In the genomic region with DNA sequence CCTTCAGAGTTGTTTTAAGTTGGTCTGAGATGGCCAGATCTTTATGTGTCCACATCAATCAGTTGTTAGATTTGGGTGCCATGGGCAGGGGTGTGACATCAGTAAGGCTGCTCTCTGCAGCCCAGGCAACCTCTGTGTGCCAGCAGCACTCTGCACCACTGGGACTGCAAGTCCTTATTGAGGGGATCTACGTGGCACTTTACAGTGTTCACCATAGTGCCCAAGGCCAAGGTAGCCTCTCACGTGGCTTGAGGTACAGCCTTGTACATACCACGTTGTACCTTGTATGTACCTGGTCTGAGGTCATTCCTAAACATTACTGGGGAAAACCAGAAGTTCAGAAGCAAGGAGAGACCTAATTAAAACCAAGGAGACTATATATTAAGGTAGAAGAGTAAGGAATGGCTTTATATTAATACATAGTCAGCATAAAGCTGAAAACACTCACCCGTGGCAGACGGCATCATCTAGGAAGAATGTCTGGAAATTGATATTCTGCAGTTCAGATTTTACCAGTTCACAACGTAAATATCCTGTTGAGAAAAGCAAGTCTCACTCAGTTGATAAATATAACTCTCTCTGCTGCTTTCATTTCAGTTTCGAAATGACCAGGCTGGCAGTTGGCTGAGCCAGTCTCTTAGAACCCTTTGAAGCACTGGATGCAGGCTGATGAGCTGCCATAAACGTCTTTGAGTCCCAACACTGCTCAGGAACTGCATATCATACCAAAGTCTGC, we compare ENCODE assay signal across 1 cellular context.
TF ChIP-seq lines count a peak whose summit lies in the region.

No MANE protein-coding gene starts in this region.

TF ChIP-seq in GM12878, 131 proteins besides CTCF, POLR2A, EP300 and RAD21 (continued from another document and continues in another):
- TF ChIP-seq SMAD5 (IDR thresholded peaks at IDR 0.05; ENCODE audit: low read depth) (no peak), ZSCAN29 (IDR thresholded peaks at IDR 0.05) (no peak), TCF7 (IDR thresholded peaks at IDR 0.05; ENCODE audit: borderline replicate concordance) (no peak), NR2C2 (IDR thresholded peaks at IDR 0.05; ENCODE audit: borderline replicate concordance, control insufficient read depth, insufficient read length, low read depth) (no peak), TAF1 (IDR thresholded peaks at IDR 0.05; ENCODE audit: borderline replicate concordance, low read depth, low read length) (no peak), FOXK2 (IDR thresholded peaks at IDR 0.05) (no peak), MEF2A (IDR thresholded peaks at IDR 0.05; ENCODE audit: insufficient read depth, low read depth, low read length) (peak; percentile 80), ETV6 (conservative IDR thresholded peaks at IDR 0.05 in 1 of 2, IDR thresholded peaks at IDR 0.05 in 1 of 2; ENCODE audit: borderline replicate concordance in 1 of 2, low read depth in 1 of 2) (no peak), SP1 (IDR thresholded peaks at IDR 0.05; ENCODE audit: low read depth, low read length) (no peak), CREM (IDR thresholded peaks at IDR 0.05; ENCODE audit: low read depth) (peak; percentile 46; the same call in 1 of the 2 replicates), ATF7 (IDR thresholded peaks at IDR 0.05; ENCODE audit: low read depth) (no peak), JUNB (IDR thresholded peaks at IDR 0.05) (peak; percentile 87), PML (IDR thresholded peaks at IDR 0.05; ENCODE audit: low read length) (no peak), BCL11A (IDR thresholded peaks at IDR 0.05; ENCODE audit: low read depth, low read length) (0 out of 2 replicates have a peak, but pooled peaks have one; percentile 14), HCFC1 (IDR thresholded peaks at IDR 0.05; ENCODE audit: low read length) (no peak), GATAD2B (conservative IDR thresholded peaks at IDR 0.05; ENCODE audit: low read depth) (no peak), TBL1XR1 (IDR thresholded peaks at IDR 0.05; ENCODE audit: low read depth, low read length) (no peak), BMI1 (IDR thresholded peaks at IDR 0.05; ENCODE audit: borderline replicate concordance) (no peak), MYB (IDR thresholded peaks at IDR 0.05; ENCODE audit: borderline replicate concordance, low read depth, low read length) (no peak), FOXM1 (IDR thresholded peaks at IDR 0.05; ENCODE audit: low read depth, low read length) (peak; percentile 44; the same call in 1 of the 2 replicates), NFIC (IDR thresholded peaks at IDR 0.05; ENCODE audit: low read depth, low read length) (peak; percentile 46; the same call in 1 of the 2 replicates), SMARCA5 (IDR thresholded peaks at IDR 0.05) (no peak), MXI1 (IDR thresholded peaks at IDR 0.05; ENCODE audit: low read depth, low read length) (no peak), SMAD1 (IDR thresholded peaks at IDR 0.05; ENCODE audit: low read depth, partially characterized antibody) (no peak), CHD1 (IDR thresholded peaks at IDR 0.05; ENCODE audit: low read depth, low read length) (no peak), MTA2 (IDR thresholded peaks at IDR 0.05; ENCODE audit: low read depth) (no peak), EGR1 (IDR thresholded peaks at IDR 0.05; ENCODE audit: borderline replicate concordance in 1 of 2, low read depth in 2 of 2, low read length in 2 of 2) (no peak), ESRRA (IDR thresholded peaks at IDR 0.05; ENCODE audit: low read length) (no peak), ZBED1 (IDR thresholded peaks at IDR 0.05; ENCODE audit: borderline replicate concordance) (no peak), JUND (IDR thresholded peaks at IDR 0.05; ENCODE audit: low read depth, low read length) (peak; percentile 61; the same call in 1 of the 2 replicates), CBX3 (IDR thresholded peaks at IDR 0.05; ENCODE audit: borderline replicate concordance, low read depth) (no peak), SIX5 (IDR thresholded peaks at IDR 0.05; ENCODE audit: low read depth, low read length, severe bottlenecking) (no peak), SUZ12 (IDR thresholded peaks at IDR 0.05; ENCODE audit: unreplicated experiment) (no peak), MTA3 (IDR thresholded peaks at IDR 0.05; ENCODE audit: borderline replicate concordance, low read length) (no peak), ZNF24 (IDR thresholded peaks at IDR 0.05) (no peak), KAT2A (conservative IDR thresholded peaks at IDR 0.05; ENCODE audit: control insufficient read depth, low read depth, low read length) (no peak), SIN3A (IDR thresholded peaks at IDR 0.05; ENCODE audit: low read depth, low read length) (no peak), PAX5 (IDR thresholded peaks at IDR 0.05; ENCODE audit: borderline replicate concordance, low read depth, low read length) (0 out of 2 replicates have a peak, but pooled peaks have one; percentile 16), DPF2 (IDR thresholded peaks at IDR 0.05) (no peak), IKZF1 (conservative IDR thresholded peaks at IDR 0.05) (no peak), MYC (IDR thresholded peaks at IDR 0.05; ENCODE audit: insufficient read depth, insufficient read length, insufficient replicate concordance, low read length, severe bottlenecking) (no peak), BHLHE40 (IDR thresholded peaks at IDR 0.05; ENCODE audit: borderline replicate concordance in 1 of 2, low read depth in 2 of 2, low read length in 1 of 2) (no peak; a peak in 1 of 4 replicates), BACH1 (IDR thresholded peaks at IDR 0.05; ENCODE audit: borderline replicate concordance) (no peak), SMC3 (IDR thresholded peaks at IDR 0.05; ENCODE audit: borderline replicate concordance, low read length) (no peak), ZNF274 (IDR thresholded peaks at IDR 0.05; ENCODE audit: insufficient read depth, insufficient read length) (no peak), IKZF2 (IDR thresholded peaks at IDR 0.05) (no peak), CBFB (IDR thresholded peaks at IDR 0.05; ENCODE audit: low read depth) (no peak)
- TF ChIP-seq, protein P1, sequence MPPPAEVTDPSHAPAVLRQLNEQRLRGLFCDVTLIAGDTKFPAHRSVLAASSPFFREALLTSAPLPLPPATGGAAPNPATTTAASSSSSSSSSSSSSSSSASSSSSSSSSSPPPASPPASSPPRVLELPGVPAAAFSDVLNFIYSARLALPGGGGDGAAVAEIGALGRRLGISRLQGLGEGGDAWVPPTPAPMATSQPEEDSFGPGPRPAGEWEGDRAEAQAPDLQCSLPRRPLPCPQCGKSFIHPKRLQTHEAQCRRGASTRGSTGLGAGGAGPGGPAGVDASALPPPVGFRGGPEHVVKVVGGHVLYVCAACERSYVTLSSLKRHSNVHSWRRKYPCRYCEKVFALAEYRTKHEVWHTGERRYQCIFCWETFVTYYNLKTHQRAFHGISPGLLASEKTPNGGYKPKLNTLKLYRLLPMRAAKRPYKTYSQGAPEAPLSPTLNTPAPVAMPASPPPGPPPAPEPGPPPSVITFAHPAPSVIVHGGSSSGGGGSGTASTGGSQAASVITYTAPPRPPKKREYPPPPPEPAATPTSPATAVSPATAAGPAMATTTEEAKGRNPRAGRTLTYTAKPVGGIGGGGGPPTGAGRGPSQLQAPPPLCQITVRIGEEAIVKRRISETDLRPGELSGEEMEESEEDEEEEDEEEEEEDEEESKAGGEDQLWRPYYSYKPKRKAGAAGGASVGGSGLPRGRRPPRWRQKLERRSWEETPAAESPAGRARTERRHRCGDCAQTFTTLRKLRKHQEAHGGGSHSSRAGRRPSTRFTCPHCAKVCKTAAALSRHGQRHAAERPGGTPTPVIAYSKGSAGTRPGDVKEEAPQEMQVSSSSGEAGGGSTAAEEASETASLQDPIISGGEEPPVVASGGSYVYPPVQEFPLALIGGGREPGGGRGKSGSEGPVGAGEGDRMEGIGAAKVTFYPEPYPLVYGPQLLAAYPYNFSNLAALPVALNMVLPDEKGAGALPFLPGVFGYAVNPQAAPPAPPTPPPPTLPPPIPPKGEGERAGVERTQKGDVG (CRISPR knock-in tag; IDR thresholded peaks at IDR 0.05), result no peak
- TF ChIP-seq, protein P2, sequence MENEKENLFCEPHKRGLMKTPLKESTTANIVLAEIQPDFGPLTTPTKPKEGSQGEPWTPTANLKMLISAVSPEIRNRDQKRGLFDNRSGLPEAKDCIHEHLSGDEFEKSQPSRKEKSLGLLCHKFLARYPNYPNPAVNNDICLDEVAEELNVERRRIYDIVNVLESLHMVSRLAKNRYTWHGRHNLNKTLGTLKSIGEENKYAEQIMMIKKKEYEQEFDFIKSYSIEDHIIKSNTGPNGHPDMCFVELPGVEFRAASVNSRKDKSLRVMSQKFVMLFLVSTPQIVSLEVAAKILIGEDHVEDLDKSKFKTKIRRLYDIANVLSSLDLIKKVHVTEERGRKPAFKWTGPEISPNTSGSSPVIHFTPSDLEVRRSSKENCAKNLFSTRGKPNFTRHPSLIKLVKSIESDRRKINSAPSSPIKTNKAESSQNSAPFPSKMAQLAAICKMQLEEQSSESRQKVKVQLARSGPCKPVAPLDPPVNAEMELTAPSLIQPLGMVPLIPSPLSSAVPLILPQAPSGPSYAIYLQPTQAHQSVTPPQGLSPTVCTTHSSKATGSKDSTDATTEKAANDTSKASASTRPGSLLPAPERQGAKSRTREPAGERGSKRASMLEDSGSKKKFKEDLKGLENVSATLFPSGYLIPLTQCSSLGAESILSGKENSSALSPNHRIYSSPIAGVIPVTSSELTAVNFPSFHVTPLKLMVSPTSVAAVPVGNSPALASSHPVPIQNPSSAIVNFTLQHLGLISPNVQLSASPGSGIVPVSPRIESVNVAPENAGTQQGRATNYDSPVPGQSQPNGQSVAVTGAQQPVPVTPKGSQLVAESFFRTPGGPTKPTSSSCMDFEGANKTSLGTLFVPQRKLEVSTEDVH (IDR thresholded peaks at IDR 0.05; ENCODE audit: low read depth, partially characterized antibody), result no peak
- TF ChIP-seq, protein P3, sequence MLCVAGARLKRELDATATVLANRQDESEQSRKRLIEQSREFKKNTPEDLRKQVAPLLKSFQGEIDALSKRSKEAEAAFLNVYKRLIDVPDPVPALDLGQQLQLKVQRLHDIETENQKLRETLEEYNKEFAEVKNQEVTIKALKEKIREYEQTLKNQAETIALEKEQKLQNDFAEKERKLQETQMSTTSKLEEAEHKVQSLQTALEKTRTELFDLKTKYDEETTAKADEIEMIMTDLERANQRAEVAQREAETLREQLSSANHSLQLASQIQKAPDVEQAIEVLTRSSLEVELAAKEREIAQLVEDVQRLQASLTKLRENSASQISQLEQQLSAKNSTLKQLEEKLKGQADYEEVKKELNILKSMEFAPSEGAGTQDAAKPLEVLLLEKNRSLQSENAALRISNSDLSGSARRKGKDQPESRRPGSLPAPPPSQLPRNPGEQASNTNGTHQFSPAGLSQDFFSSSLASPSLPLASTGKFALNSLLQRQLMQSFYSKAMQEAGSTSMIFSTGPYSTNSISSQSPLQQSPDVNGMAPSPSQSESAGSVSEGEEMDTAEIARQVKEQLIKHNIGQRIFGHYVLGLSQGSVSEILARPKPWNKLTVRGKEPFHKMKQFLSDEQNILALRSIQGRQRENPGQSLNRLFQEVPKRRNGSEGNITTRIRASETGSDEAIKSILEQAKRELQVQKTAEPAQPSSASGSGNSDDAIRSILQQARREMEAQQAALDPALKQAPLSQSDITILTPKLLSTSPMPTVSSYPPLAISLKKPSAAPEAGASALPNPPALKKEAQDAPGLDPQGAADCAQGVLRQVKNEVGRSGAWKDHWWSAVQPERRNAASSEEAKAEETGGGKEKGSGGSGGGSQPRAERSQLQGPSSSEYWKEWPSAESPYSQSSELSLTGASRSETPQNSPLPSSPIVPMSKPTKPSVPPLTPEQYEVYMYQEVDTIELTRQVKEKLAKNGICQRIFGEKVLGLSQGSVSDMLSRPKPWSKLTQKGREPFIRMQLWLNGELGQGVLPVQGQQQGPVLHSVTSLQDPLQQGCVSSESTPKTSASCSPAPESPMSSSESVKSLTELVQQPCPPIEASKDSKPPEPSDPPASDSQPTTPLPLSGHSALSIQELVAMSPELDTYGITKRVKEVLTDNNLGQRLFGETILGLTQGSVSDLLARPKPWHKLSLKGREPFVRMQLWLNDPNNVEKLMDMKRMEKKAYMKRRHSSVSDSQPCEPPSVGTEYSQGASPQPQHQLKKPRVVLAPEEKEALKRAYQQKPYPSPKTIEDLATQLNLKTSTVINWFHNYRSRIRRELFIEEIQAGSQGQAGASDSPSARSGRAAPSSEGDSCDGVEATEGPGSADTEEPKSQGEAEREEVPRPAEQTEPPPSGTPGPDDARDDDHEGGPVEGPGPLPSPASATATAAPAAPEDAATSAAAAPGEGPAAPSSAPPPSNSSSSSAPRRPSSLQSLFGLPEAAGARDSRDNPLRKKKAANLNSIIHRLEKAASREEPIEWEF (IDR thresholded peaks at IDR 0.05; ENCODE audit: insufficient replicate concordance, low read depth, low read length), result no peak
- TF ChIP-seq, protein P4, sequence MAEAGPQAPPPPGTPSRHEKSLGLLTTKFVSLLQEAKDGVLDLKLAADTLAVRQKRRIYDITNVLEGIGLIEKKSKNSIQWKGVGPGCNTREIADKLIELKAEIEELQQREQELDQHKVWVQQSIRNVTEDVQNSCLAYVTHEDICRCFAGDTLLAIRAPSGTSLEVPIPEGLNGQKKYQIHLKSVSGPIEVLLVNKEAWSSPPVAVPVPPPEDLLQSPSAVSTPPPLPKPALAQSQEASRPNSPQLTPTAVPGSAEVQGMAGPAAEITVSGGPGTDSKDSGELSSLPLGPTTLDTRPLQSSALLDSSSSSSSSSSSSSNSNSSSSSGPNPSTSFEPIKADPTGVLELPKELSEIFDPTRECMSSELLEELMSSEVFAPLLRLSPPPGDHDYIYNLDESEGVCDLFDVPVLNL (IDR thresholded peaks at IDR 0.05; ENCODE audit: low read depth, low read length), result no peak
- TF ChIP-seq, protein P5, sequence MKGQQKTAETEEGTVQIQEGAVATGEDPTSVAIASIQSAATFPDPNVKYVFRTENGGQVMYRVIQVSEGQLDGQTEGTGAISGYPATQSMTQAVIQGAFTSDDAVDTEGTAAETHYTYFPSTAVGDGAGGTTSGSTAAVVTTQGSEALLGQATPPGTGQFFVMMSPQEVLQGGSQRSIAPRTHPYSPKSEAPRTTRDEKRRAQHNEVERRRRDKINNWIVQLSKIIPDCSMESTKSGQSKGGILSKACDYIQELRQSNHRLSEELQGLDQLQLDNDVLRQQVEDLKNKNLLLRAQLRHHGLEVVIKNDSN (IDR thresholded peaks at IDR 0.05; ENCODE audit: borderline replicate concordance, extremely low read length, insufficient read depth, low read depth, low read length), result no peak
- TF ChIP-seq, protein P6, sequence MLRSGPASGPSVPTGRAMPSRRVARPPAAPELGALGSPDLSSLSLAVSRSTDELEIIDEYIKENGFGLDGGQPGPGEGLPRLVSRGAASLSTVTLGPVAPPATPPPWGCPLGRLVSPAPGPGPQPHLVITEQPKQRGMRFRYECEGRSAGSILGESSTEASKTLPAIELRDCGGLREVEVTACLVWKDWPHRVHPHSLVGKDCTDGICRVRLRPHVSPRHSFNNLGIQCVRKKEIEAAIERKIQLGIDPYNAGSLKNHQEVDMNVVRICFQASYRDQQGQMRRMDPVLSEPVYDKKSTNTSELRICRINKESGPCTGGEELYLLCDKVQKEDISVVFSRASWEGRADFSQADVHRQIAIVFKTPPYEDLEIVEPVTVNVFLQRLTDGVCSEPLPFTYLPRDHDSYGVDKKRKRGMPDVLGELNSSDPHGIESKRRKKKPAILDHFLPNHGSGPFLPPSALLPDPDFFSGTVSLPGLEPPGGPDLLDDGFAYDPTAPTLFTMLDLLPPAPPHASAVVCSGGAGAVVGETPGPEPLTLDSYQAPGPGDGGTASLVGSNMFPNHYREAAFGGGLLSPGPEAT (IDR thresholded peaks at IDR 0.05; ENCODE audit: low read depth), result no peak
